In the genomic region with DNA sequence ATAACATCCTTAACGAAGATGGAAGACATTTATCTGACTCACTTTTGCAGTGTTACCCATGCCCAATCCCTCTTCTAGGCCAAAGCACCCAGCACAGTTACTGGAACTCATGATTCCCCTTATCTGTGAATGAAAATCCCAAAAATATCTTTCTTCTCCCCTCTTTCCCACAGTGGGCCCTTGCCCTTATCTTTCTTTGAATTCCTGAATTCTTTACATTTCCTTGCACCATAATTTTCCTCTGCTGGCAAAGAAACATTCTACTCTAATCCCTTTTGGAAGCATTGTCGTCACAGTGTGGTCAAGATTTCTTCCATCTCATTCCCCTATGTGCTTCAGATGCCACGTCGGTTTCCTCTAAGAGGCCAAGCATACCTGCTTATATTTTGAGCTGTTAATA, we compare ENCODE assay signal across 16 cellular contexts.
DNase-seq lines count a peak whose midpoint lies in the region; ATAC-seq and TF ChIP-seq lines count a peak whose summit lies in the region.
"Had no signal": no experiment of that assay in that cellular context is flagged by ENCODE, and none has a peak within 500 bp of the region (broad histone marks: within the 10 kb centered on the region; RNA-seq: fewer than 3 reads in every experiment).

No MANE protein-coding gene starts in this region.

- H3K27me3 ChIP-seq in Panc1 (ENCODE audit: control insufficient read depth, insufficient read depth, low read length) (no peaks in the 10 kb centered on the region), mesenchymal stem cell (ENCODE audit: control insufficient read depth in 1 of 2, insufficient read depth in 1 of 2, low read length in 2 of 2) (no peaks in the 10 kb centered on the region)
- H3K27me3 ChIP-seq: BLaER1 treated with 17β-estradiol and CSF1 and Interleukin-3, amounts not matched to agents 10 nM and 100 nM had no signal

- POLR2A ChIA-PET in Panc1 (lab: Charles Lee) = no interaction called here
- POLR2A ChIA-PET in activated CD8-positive, alpha-beta T cell treated with anti-CD3 and anti-CD28 coated beads for 36 hours (lab: Charles Lee) = no interaction called here

- ATAC-seq in Panc1 = no peak
- no peak for ATAC-seq in activated CD8-positive, alpha-beta T cell treated with anti-CD3 and anti-CD28 coated beads for 36 hours
- no peak for ATAC-seq in HG02973 (IDR thresholded peaks at IDR 0.05; ENCODE audit: unreplicated experiment)
- ATAC-seq: GM12878, GM23338 had no signal

- no peaks in the 10 kb centered on the region for H3K4me1 Mint-ChIP-seq in activated CD8-positive, alpha-beta T cell treated with anti-CD3 and anti-CD28 coated beads for 36 hours (ENCODE audit: low read depth)

- no peak overlapping the region for H3K4me2 ChIP-seq in mesenchymal stem cell (ENCODE audit: low read length, poor library complexity, severe bottlenecking)
- H3K4me2 ChIP-seq: BLaER1 treated with 17β-estradiol and CSF1 and Interleukin-3, amounts not matched to agents 10 nM and 100 nM; GM23338 had no signal

- H3K9me3 Mint-ChIP-seq in activated CD8-positive, alpha-beta T cell treated with anti-CD3 and anti-CD28 coated beads for 36 hours = peaks cover 1% of the 10 kb centered on the region
- H3K9me3 Mint-ChIP-seq: GM23338 had no signal

- H3K14ac ChIP-seq in mesenchymal stem cell (ENCODE audit: low read length in 2 of 2) = no peak overlapping the region

- H4K91ac ChIP-seq in mesenchymal stem cell (ENCODE audit: low read length) = no peak overlapping the region

- H3K27ac Mint-ChIP-seq in activated CD8-positive, alpha-beta T cell treated with anti-CD3 and anti-CD28 coated beads for 36 hours = no peak overlapping the region
- H3K27ac Mint-ChIP-seq: CD4-positive, alpha-beta T cell; GM23338 had no signal

- H3K4me3 ChIP-seq in Panc1 (ENCODE audit: low read depth in 2 of 2, low read length in 2 of 2) = no peak overlapping the region
- H3K4me3 ChIP-seq in fibroblast of pulmonary artery (replicated peaks; ENCODE audit: low read depth, low read length) = no peak overlapping the region
- no peak overlapping the region for H3K4me3 ChIP-seq in mesenchymal stem cell (ENCODE audit: insufficient read depth in 1 of 2, low read depth in 1 of 2, low read length in 2 of 2)
- H3K4me3 ChIP-seq: BLaER1 treated with 17β-estradiol and CSF1 and Interleukin-3, amounts not matched to agents 10 nM and 100 nM; GM12878; GM23338 had no signal

- peaks cover 17% of the 10 kb centered on the region for H3K27me3 Mint-ChIP-seq in activated CD8-positive, alpha-beta T cell treated with anti-CD3 and anti-CD28 coated beads for 36 hours

- intact Hi-C loops in Panc1 (cut with micrococcal nuclease; ENCODE audit: unreplicated experiment) = no loop called here
- intact Hi-C loops in activated CD8-positive, alpha-beta T cell treated with anti-CD3 and anti-CD28 coated beads for 36 hours (cut with micrococcal nuclease) = no loop called here

- H3K23ac ChIP-seq in mesenchymal stem cell (ENCODE audit: low read length in 2 of 2) = no peak overlapping the region

- H3K4me1 ChIP-seq in Panc1 (ENCODE audit: control insufficient read depth, insufficient read depth, low read length) (peaks cover 21% of the 10 kb centered on the region), mesenchymal stem cell (ENCODE audit: control insufficient read depth, insufficient read depth, low read depth, low read length) (no peaks in the 10 kb centered on the region)
- H3K4me1 ChIP-seq: BLaER1 treated with 17β-estradiol and CSF1 and Interleukin-3, amounts not matched to agents 10 nM and 100 nM had no signal

- H3K27ac ChIP-seq in 22Rv1 (peak overlapping the region; percentile 68), Panc1 (ENCODE audit: low read length) (peak overlapping the region; percentile 73), mesenchymal stem cell (ENCODE audit: low read length, poor library complexity, severe bottlenecking) (no peak overlapping the region)
- H3K27ac ChIP-seq: BLaER1 treated with 17β-estradiol and CSF1 and Interleukin-3, amounts not matched to agents 10 nM and 100 nM had no signal

- WGBS in mesenchymal stem cell = 73% methylated on average over 4 of the region's 4 CpGs

- no peaks in the 10 kb centered on the region for H3K36me3 Mint-ChIP-seq in activated CD8-positive, alpha-beta T cell treated with anti-CD3 and anti-CD28 coated beads for 36 hours (ENCODE audit: low read depth)

- H3K4me3 Mint-ChIP-seq in activated CD8-positive, alpha-beta T cell treated with anti-CD3 and anti-CD28 coated beads for 36 hours = no peak overlapping the region
- H3K4me3 Mint-ChIP-seq: CD4-positive, alpha-beta T cell; GM23338 had no signal

- H2BK15ac ChIP-seq in mesenchymal stem cell (ENCODE audit: low read depth, poor library complexity, severe bottlenecking) = no peak overlapping the region

- DNase-seq in Panc1 (ENCODE audit: low read depth, low spot score) = no peak
- peak; percentile 46 for DNase-seq in fibroblast of pulmonary artery (ENCODE audit: low read depth)
- peak; percentile 27 for DNase-seq in mesenchymal stem cell
- DNase-seq in NCI-H82 (lab: John Stamatoyannopoulos, UW) = no peak
- no peak for DNase-seq in activated CD8-positive, alpha-beta T cell treated with anti-CD3 and anti-CD28 coated beads for 36 hours
- no peak for DNase-seq in mesenteric fat pad (ENCODE audit: low spot score)
- DNase-seq: 8988T; ACHN; CD4-positive, alpha-beta T cell; DMS79; H7 had no signal

- no peak overlapping the region for H3K9ac ChIP-seq in mesenchymal stem cell (ENCODE audit: low read length)
- H3K9ac ChIP-seq: BLaER1 treated with 17β-estradiol and CSF1 and Interleukin-3, amounts not matched to agents 10 nM and 100 nM had no signal

- H3K79me1 ChIP-seq in mesenchymal stem cell (replicated peaks; ENCODE audit: low read length, poor library complexity, severe bottlenecking) = no peaks in the 10 kb centered on the region

- in situ Hi-C loops in Panc1 (cut with HindIII; ENCODE audit: low pct_unique_long_range_greater_than_20kb, low sequenced_read_pairs) = no loop called here

- CTCF ChIA-PET in Panc1 (lab: Charles Lee) = no interaction called here
- CTCF ChIA-PET in activated CD8-positive, alpha-beta T cell treated with anti-CD3 and anti-CD28 coated beads for 36 hours (lab: Charles Lee) = no interaction called here

- TF ChIP-seq CTCF in 22Rv1 (IDR thresholded peaks at IDR 0.05) (no peak), Panc1 (IDR thresholded peaks at IDR 0.05) (no peak), fibroblast of pulmonary artery (IDR thresholded peaks at IDR 0.05; ENCODE audit: low read length, missing control alignments) (no peak)
- TF ChIP-seq CTCF in activated CD8-positive, alpha-beta T cell treated with anti-CD3 and anti-CD28 coated beads for 36 hours (IDR thresholded peaks at IDR 0.05) = no peak

- H3K9me3 ChIP-seq in Panc1 (ENCODE audit: control insufficient read depth, insufficient read depth, low read depth, low read length) (no peaks in the 10 kb centered on the region), mesenchymal stem cell (ENCODE audit: control insufficient read depth, low read length) (no peaks in the 10 kb centered on the region)

- H3K18ac ChIP-seq in mesenchymal stem cell (ENCODE audit: low read depth in 1 of 2, low read length in 2 of 2) = no peak overlapping the region

- no peak overlapping the region for H2BK12ac ChIP-seq in mesenchymal stem cell (ENCODE audit: low read length in 2 of 2)

- no TSS peak for BruUV-seq in Panc1 (replicated peaks; lab: Mats Ljungman, UMichigan)

- H2BK120ac ChIP-seq in mesenchymal stem cell (ENCODE audit: low read depth, low read length) = no peak overlapping the region

- no peak overlapping the region for H4K8ac ChIP-seq in mesenchymal stem cell (ENCODE audit: low read length)

- no peak overlapping the region for H3K4ac ChIP-seq in mesenchymal stem cell (ENCODE audit: low read depth in 1 of 2, low read length in 2 of 2)

- H3K36me3 ChIP-seq in Panc1 (ENCODE audit: control insufficient read depth, insufficient read depth, low read length) (no peaks in the 10 kb centered on the region), mesenchymal stem cell (ENCODE audit: control insufficient read depth in 1 of 2, insufficient read depth in 2 of 2, low read depth in 1 of 2, low read length in 2 of 2) (no peaks in the 10 kb centered on the region)
- H3K36me3 ChIP-seq: BLaER1 treated with 17β-estradiol and CSF1 and Interleukin-3, amounts not matched to agents 10 nM and 100 nM had no signal

- H2BK5ac ChIP-seq in mesenchymal stem cell (ENCODE audit: low read depth, low read length, poor library complexity, severe bottlenecking) = no peak overlapping the region

- no peak overlapping the region for H2AFZ ChIP-seq in mesenchymal stem cell (ENCODE audit: low read depth, low read length)

- no peak overlapping the region for H2AK5ac ChIP-seq in mesenchymal stem cell (ENCODE audit: low read length, severe bottlenecking)

Comparison
In these comparisons a context has a peak if more than half of its experiments do, and no peak if none do; other contexts are left out.
1. DNase-seq: peak in fibroblast of pulmonary artery (single experiment) and mesenchymal stem cell (single experiment); none in Panc1 (single experiment), NCI-H82 (single experiment), activated CD8-positive, alpha-beta T cell treated with anti-CD3 and anti-CD28 coated beads for 36 hours (single experiment) and mesenteric fat pad (single experiment).